ENCODE assay signal across 21 cellular contexts in the genomic region with DNA sequence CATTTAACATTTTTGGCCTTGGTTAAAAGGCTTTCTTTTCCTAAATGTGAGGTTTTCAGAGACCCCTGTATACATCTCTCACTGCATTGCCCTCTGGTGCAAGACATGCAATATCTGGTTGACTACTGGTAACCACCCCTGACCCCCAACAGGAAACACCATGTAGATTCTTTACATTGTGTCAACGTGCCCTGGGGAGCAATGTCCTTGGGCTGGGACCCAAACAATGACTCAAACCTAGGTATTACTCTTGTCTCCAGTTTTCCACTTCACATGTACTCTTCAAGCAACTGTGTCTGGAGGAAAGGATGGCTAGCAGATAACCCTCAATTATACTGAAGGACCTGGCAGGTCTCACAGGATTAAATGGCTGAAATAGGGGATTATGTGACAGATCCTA. TPM values are rescaled to one million over a fixed set of nuclear protein-coding genes. Genes with fewer than 3 reads are reported as not detected.
DNase-seq lines count a peak whose midpoint lies in the region; ATAC-seq and TF ChIP-seq lines count a peak whose summit lies in the region.
"Had no signal": no experiment of that assay in that cellular context is flagged by ENCODE, and none has a peak within 500 bp of the region (broad histone marks: within the 10 kb centered on the region; RNA-seq: fewer than 3 reads in every experiment).

No MANE protein-coding gene starts in this region.

- H3K9me3 ChIP-seq in HEK293 (ENCODE audit: control insufficient read depth, insufficient read depth, low read depth, low read length) = no peaks in the 10 kb centered on the region
- H3K9me3 ChIP-seq: BE2C, MG63 had no signal

- H3K4me3 ChIP-seq in HEK293 (ENCODE audit: low read depth, low read length) = no peak overlapping the region

- H3K27ac ChIP-seq in HEK293 (ENCODE audit: extremely low read depth, low read depth, low read length) = no peak overlapping the region

- H3K27me3 Mint-ChIP-seq in glutamatergic neuron (ENCODE audit: unreplicated experiment) = peaks cover 16% of the 10 kb centered on the region
- peaks cover 51% of the 10 kb centered on the region for H3K27me3 Mint-ChIP-seq in progenitor cell of endocrine pancreas
- peaks cover 46 to 47% of the 10 kb centered on the region in 2 donors for H3K27me3 Mint-ChIP-seq in stimulated activated naive B cell treated with anti-CD40 and anti-IgM and Interleukin-4, amounts not matched to agents 10 μg/mL and 1 μg/mL and 100 μg/mL, for 72 hours

- CTCF ChIA-PET in HEK293 (lab: Yijun Ruan, JAX) = no interaction called here

- H3K4me1 Mint-ChIP-seq in glutamatergic neuron (ENCODE audit: low read depth, unreplicated experiment) (peaks cover 13% of the 10 kb centered on the region), progenitor cell of endocrine pancreas (ENCODE audit: low read depth) (peaks cover 13% of the 10 kb centered on the region)
- peaks cover 7 to 10% of the 10 kb centered on the region in 2 donors for H3K4me1 Mint-ChIP-seq in stimulated activated naive B cell treated with anti-CD40 and anti-IgM and Interleukin-4, amounts not matched to agents 10 μg/mL and 1 μg/mL and 100 μg/mL, for 72 hours

- peak; percentile 35 for DNase-seq in NCI-H82 (lab: John Stamatoyannopoulos, UW)
- DNase-seq in NCI-H82 treated with DMSO at 0.1 percent for 48 hours (lab: John Stamatoyannopoulos, UW; ENCODE audit: unreplicated experiment) = no peak
- no peak for DNase-seq in glutamatergic neuron
- DNase-seq in progenitor cell of endocrine pancreas (ENCODE audit: low spot score, unreplicated experiment) = no peak
- DNase-seq in stimulated activated naive B cell treated with anti-CD40 and anti-IgM and Interleukin-4, amounts not matched to agents 10 μg/mL and 1 μg/mL and 100 μg/mL, for 72 hours = no peak
- no peak for DNase-seq in NCI-H524 treated with DMSO at 0.1 percent for 48 hours (lab: John Stamatoyannopoulos, UW)
- DNase-seq in NAMALWA (ENCODE audit: low spot score) = no peak
- DNase-seq: 8988T; BE2C; Calu3; CD4-positive, alpha-beta T cell; DMS53; HFFc6; MG63; NCI-H1092 treated with DMSO at 0.1 percent for 48 hours; NCI-H1694; NCI-H226; NCI-H526 had no signal

- H3K27ac Mint-ChIP-seq in glutamatergic neuron (ENCODE audit: unreplicated experiment) = no peak overlapping the region
- H3K27ac Mint-ChIP-seq in progenitor cell of endocrine pancreas = no peak overlapping the region
- no peak overlapping the region for H3K27ac Mint-ChIP-seq in stimulated activated naive B cell treated with anti-CD40 and anti-IgM and Interleukin-4, amounts not matched to agents 10 μg/mL and 1 μg/mL and 100 μg/mL, for 72 hours
- H3K27ac Mint-ChIP-seq: CD4-positive, alpha-beta T cell; HFFc6 had no signal

- ATAC-seq in stimulated activated naive B cell treated with anti-CD40 and anti-IgM and Interleukin-4, amounts not matched to agents 10 μg/mL and 1 μg/mL and 100 μg/mL, for 72 hours (replicated peaks) = no peak

- H3K4me3 Mint-ChIP-seq in glutamatergic neuron (ENCODE audit: unreplicated experiment) (peak overlapping the region; percentile 37), progenitor cell of endocrine pancreas (ENCODE audit: low read depth) (peak overlapping the region; percentile 62)
- no peak overlapping the region for H3K4me3 Mint-ChIP-seq in stimulated activated naive B cell treated with anti-CD40 and anti-IgM and Interleukin-4, amounts not matched to agents 10 μg/mL and 1 μg/mL and 100 μg/mL, for 72 hours
- H3K4me3 Mint-ChIP-seq: CD4-positive, alpha-beta T cell had no signal

- TF ChIP-seq CTCF in HEK293 (tag by site-specific recombination; IDR thresholded peaks at IDR 0.05) = no peak
- no peak for TF ChIP-seq CTCF in glutamatergic neuron (IDR thresholded peaks at IDR 0.05; ENCODE audit: partially characterized antibody, unreplicated experiment)
- no peak for TF ChIP-seq CTCF in progenitor cell of endocrine pancreas (IDR thresholded peaks at IDR 0.05; ENCODE audit: unreplicated experiment)

- H3K36me3 Mint-ChIP-seq in glutamatergic neuron (ENCODE audit: unreplicated experiment) = peaks cover 15% of the 10 kb centered on the region
- peaks cover 1% of the 10 kb centered on the region for H3K36me3 Mint-ChIP-seq in progenitor cell of endocrine pancreas (ENCODE audit: insufficient read depth)
- peaks cover 0 to 2% of the 10 kb centered on the region in 2 donors for H3K36me3 Mint-ChIP-seq in stimulated activated naive B cell treated with anti-CD40 and anti-IgM and Interleukin-4, amounts not matched to agents 10 μg/mL and 1 μg/mL and 100 μg/mL, for 72 hours

- H3K4me1 ChIP-seq in HEK293 (ENCODE audit: control insufficient read depth, insufficient read depth, low read length) = no peaks in the 10 kb centered on the region
- H3K4me1 ChIP-seq: BE2C had no signal

- POLR2A ChIA-PET in HEK293 (lab: Yijun Ruan, JAX) = no interaction called here

- no peaks in the 10 kb centered on the region for H3K36me3 ChIP-seq in HEK293 (ENCODE audit: control insufficient read depth in 2 of 2, insufficient read depth in 1 of 2, low read length in 2 of 2)
- H3K36me3 ChIP-seq: BE2C, MG63 had no signal

- H3K9me3 Mint-ChIP-seq in glutamatergic neuron (ENCODE audit: unreplicated experiment) (peaks cover 11% of the 10 kb centered on the region), progenitor cell of endocrine pancreas (ENCODE audit: low read depth) (peaks cover 3% of the 10 kb centered on the region)
- peaks cover 6 to 7% of the 10 kb centered on the region in 2 donors for H3K9me3 Mint-ChIP-seq in stimulated activated naive B cell treated with anti-CD40 and anti-IgM and Interleukin-4, amounts not matched to agents 10 μg/mL and 1 μg/mL and 100 μg/mL, for 72 hours

TF ChIP-seq in HEK293, 187 proteins besides CTCF, POLR2A, EP300 and RAD21:
- TF ChIP-seq SP7 (tag by site-specific recombination; IDR thresholded peaks at IDR 0.05) (peak; percentile 54; the same call in 1 of the 2 replicates), ZNF132 (tag by site-specific recombination; IDR thresholded peaks at IDR 0.05; ENCODE audit: borderline replicate concordance) (no peak)

RNA-seq across cellular contexts. Expression of gene GPR83, which starts 1.1 kb away (rescaled TPM):
- total RNA-seq in glutamatergic neuron (ENCODE audit: unreplicated experiment) (2.9 TPM), progenitor cell of endocrine pancreas (0.31 and 0.62 TPM in 2 replicates)
- total RNA-seq: G401, HFFc6, SK-MEL-5 had no signal

Comparison
In these comparisons a context has a peak if more than half of its experiments do, and no peak if none do; other contexts are left out.
1. H3K4me3 Mint-ChIP-seq: peak in glutamatergic neuron (single experiment) and progenitor cell of endocrine pancreas (single experiment); none in stimulated activated naive B cell treated with anti-CD40 and anti-IgM and Interleukin-4, amounts not matched to agents 10 μg/mL and 1 μg/mL and 100 μg/mL, for 72 hours (0 of 2).